Comparison of ENCODE assay signal across 9 cellular contexts in genomic region chr3:184583345-184584000, GRCh38. TPM values are rescaled to one million over a fixed set of nuclear protein-coding genes. Genes with fewer than 3 reads are reported as not detected.
DNase-seq lines count a peak whose midpoint lies in the region; ATAC-seq, FAIRE-seq and TF ChIP-seq lines count a peak whose summit lies in the region.
"Had no signal": no experiment of that assay in that cellular context is flagged by ENCODE, and none has a peak within 500 bp of the region (broad histone marks: within the 10 kb centered on the region; RNA-seq: fewer than 3 reads in every experiment).

No MANE protein-coding gene starts in this region.

- TF ChIP-seq POLR2A in breast epithelium (IDR thresholded peaks at IDR 0.05) (no peak), esophagus muscularis mucosa (IDR thresholded peaks at IDR 0.05; ENCODE audit: low read depth) (no peak), vagina (IDR thresholded peaks at IDR 0.05) (no peak), GM12891 (IDR thresholded peaks at IDR 0.05; ENCODE audit: low read depth, low read length) (no peak)

- H3K9ac ChIP-seq in mammary epithelial cell (ENCODE audit: insufficient read depth, low read length) (no peak overlapping the region), muscle layer of colon (ENCODE audit: low read length) (peak overlapping the region; percentile 90)

- H3K4me2 ChIP-seq in mammary epithelial cell (ENCODE audit: insufficient read depth, low read depth, low read length) = no peak overlapping the region

- no peaks in the 10 kb centered on the region for H4K20me1 ChIP-seq in mammary epithelial cell (ENCODE audit: insufficient read depth, low read length)

- TF ChIP-seq CTCF in breast epithelium (IDR thresholded peaks at IDR 0.05) (no peak), mammary epithelial cell (conservative IDR thresholded peaks at IDR 0.05 in 1 of 2, IDR thresholded peaks at IDR 0.05 in 1 of 2; ENCODE audit: extremely low read depth in 1 of 2, insufficient read depth in 1 of 2, low read depth in 1 of 2, low read length in 2 of 2) (no peak), esophagus muscularis mucosa (IDR thresholded peaks at IDR 0.05) (no peak), vagina (IDR thresholded peaks at IDR 0.05) (no peak)

- peak overlapping the region; percentile 51 to 70 (median 57) for H3K4me3 ChIP-seq in breast epithelium
- no peak overlapping the region for H3K4me3 ChIP-seq in mammary epithelial cell (replicated peaks in 1 of 3; ENCODE audit: insufficient read depth in 1 of 3, low read depth in 2 of 3, low read length in 3 of 3)
- H3K4me3 ChIP-seq in esophagus muscularis mucosa = peak overlapping the region; percentile 66 to 75 (median 72)
- peak overlapping the region; percentile 65 to 93 for H3K4me3 ChIP-seq in muscle layer of colon (ENCODE audit: low read depth in 1 of 2, low read length in 2 of 2)
- peak overlapping the region; percentile 42 to 55 for H3K4me3 ChIP-seq in vagina

- H3K27me3 ChIP-seq in breast epithelium = no peaks in the 10 kb centered on the region
- no peaks in the 10 kb centered on the region for H3K27me3 ChIP-seq in mammary epithelial cell (ENCODE audit: insufficient read depth, low read length)
- no peaks in the 10 kb centered on the region for H3K27me3 ChIP-seq in esophagus muscularis mucosa
- H3K27me3 ChIP-seq in muscle layer of colon (ENCODE audit: control insufficient read depth in 1 of 2, insufficient read depth in 2 of 2, low read length in 2 of 2) = no peaks in the 10 kb centered on the region
- H3K27me3 ChIP-seq in vagina = no peaks in the 10 kb centered on the region

- no TSS peak for BruUV-seq in mammary epithelial cell (replicated peaks; lab: Mats Ljungman, UMichigan)

- dilution Hi-C loops in mammary epithelial cell (cut with HindIII; ENCODE audit: low sequenced_read_pairs) = no loop called here

- FAIRE-seq in GM12891 (lab: Jason Lieb, UNC) = no peak
- FAIRE-seq: endometrium had no signal

- H3K27ac ChIP-seq in breast epithelium (peak overlapping the region; percentile 72 to 88), mammary epithelial cell (ENCODE audit: insufficient read depth, low read depth, low read length) (no peak overlapping the region), esophagus muscularis mucosa (replicated peaks in 1 of 4) (peak overlapping the region; percentile 78 to 84 (median 80)), muscle layer of colon (ENCODE audit: low read depth, low read length) (peak overlapping the region; percentile 70), vagina (peak overlapping the region; percentile 71)

- 77% methylated on average over 12 of the region's 73 CpGs for WGBS in mammary epithelial cell (ENCODE audit: low coverage, missing lambda C conversion rate)
- 10% methylated on average over 10 of the region's 73 CpGs for WGBS in esophagus muscularis mucosa

- H3K4me1 ChIP-seq in breast epithelium (peaks cover 5 to 19% of the 10 kb centered on the region in 2 donors), mammary epithelial cell (ENCODE audit: insufficient read depth, low read length) (peaks cover 15% of the 10 kb centered on the region), esophagus muscularis mucosa (peaks cover 13 to 35% (median 30%) of the 10 kb centered on the region in 4 donors), muscle layer of colon (ENCODE audit: insufficient read depth, low read length) (peaks cover 21% of the 10 kb centered on the region), vagina (peaks cover 24% of the 10 kb centered on the region)

- no peak for ATAC-seq in HG03378 (IDR thresholded peaks at IDR 0.05; ENCODE audit: unreplicated experiment)

- in situ Hi-C loops in mammary epithelial cell (cut with MboI; ENCODE audit: low sequenced_read_pairs in 2 of 2) = no loop called here

- H3K9me3 ChIP-seq in breast epithelium = no peaks in the 10 kb centered on the region
- H3K9me3 ChIP-seq in mammary epithelial cell (replicated peaks; ENCODE audit: insufficient read depth, low read length) = no peaks in the 10 kb centered on the region
- no peaks in the 10 kb centered on the region for H3K9me3 ChIP-seq in esophagus muscularis mucosa
- H3K9me3 ChIP-seq in muscle layer of colon (ENCODE audit: low read length) = no peaks in the 10 kb centered on the region
- H3K9me3 ChIP-seq in vagina = no peaks in the 10 kb centered on the region

- CTCF ChIA-PET in mammary epithelial cell (lab: Charles Lee; ENCODE audit: low non-redundant PET) = no interaction called here

- H3K79me2 ChIP-seq in mammary epithelial cell (ENCODE audit: insufficient read depth, low read length) = no peaks in the 10 kb centered on the region

- H3K36me3 ChIP-seq in breast epithelium (no peaks in the 10 kb centered on the region), mammary epithelial cell (ENCODE audit: insufficient read depth, low read length) (peaks cover 3% of the 10 kb centered on the region), esophagus muscularis mucosa (peaks cover 0 to 38% (median 16%) of the 10 kb centered on the region in 4 donors), muscle layer of colon (ENCODE audit: insufficient read depth, low read length) (peaks cover 22% of the 10 kb centered on the region), vagina (peaks cover 0 to 29% of the 10 kb centered on the region in 2 donors)

- DNase-seq in breast epithelium (ENCODE audit: low spot score in 2 of 2) = no peak
- DNase-seq in mammary epithelial cell = no peak
- no peak for DNase-seq in esophagus muscularis mucosa (ENCODE audit: extremely low spot score)
- no peak for DNase-seq in vagina (ENCODE audit: extremely low spot score in 2 of 2)
- DNase-seq in stimulated activated CD4-positive, alpha-beta T cell treated with anti-CD3 and anti-CD28 coated beads, Interleukin-2, amount 100 ng/mL, for 24 hours = no peak
- no peak for DNase-seq in GM12891 (ENCODE audit: insufficient read length, low spot score)

- TF ChIP-seq EP300 in esophagus muscularis mucosa (IDR thresholded peaks at IDR 0.05) = no peak

- no peak overlapping the region for H2AFZ ChIP-seq in mammary epithelial cell (ENCODE audit: low read depth, low read length)

- intact Hi-C loops in breast epithelium (cut with DNase I; ENCODE audit: low total_unique reads) (no loop called here), mammary epithelial cell (cut with micrococcal nuclease) (no loop called here), esophagus muscularis mucosa (cut with DNase I) (no loop called here), vagina (cut with DNase I) (loop anchor here (5.0 kb wide), 1 partner anchor 129 kb away; the partner anchor contains the start of gene MAGEF1)

TF ChIP-seq in GM12891, 5 proteins besides CTCF, POLR2A, EP300 and RAD21:
- TF ChIP-seq PAX5 (IDR thresholded peaks at IDR 0.05; ENCODE audit: insufficient read depth, low read length, severe bottlenecking) = no peak
- TF ChIP-seq TAF1 (IDR thresholded peaks at IDR 0.05; ENCODE audit: low read depth, low read length) = no peak
- TF ChIP-seq SPI1 (IDR thresholded peaks at IDR 0.05; ENCODE audit: low read depth, low read length) = no peak
- TF ChIP-seq POU2F2 (IDR thresholded peaks at IDR 0.05; ENCODE audit: low read depth, low read length) = no peak
TF ChIP-seq in GM12891: peak in this region for 0.

RNA-seq across cellular contexts. Expression of gene EPHB3, which starts 21.9 kb away (rescaled TPM):
- 10 to 100 TPM in 1 of 3 donors, 1 to 10 TPM in 1, under 1 TPM in 1; 0.32 to 25.3 (median 7.9) TPM for total RNA-seq in breast epithelium
- total RNA-seq in mammary epithelial cell = 10 to 100 TPM; 17.6 to 45.2 TPM
- 8.2 TPM for polyA plus RNA-seq in mammary epithelial cell
- 16.6 TPM for polyA minus RNA-seq in mammary epithelial cell
- total RNA-seq in esophagus muscularis mucosa = 1 to 10 TPM; 1.5 to 6.1 (median 3.5) TPM
- total RNA-seq in vagina = 17.7 TPM
- polyA plus RNA-seq in GM12891 (2012; ENCODE audit: low read depth, missing spikeins) = not detected

Comparison
In these comparisons a context has a peak if more than half of its experiments do, and no peak if none do; other contexts are left out.
1. H3K4me3 ChIP-seq: peak in breast epithelium (3 of 3), esophagus muscularis mucosa (4 of 4), muscle layer of colon (2 of 2) and vagina (2 of 2); none in mammary epithelial cell (0 of 3).